In genomic region chr2:86787701-86788100, GRCh38 we compare ENCODE assay signal across 12 cellular contexts. TPM values are rescaled to one million over a fixed set of nuclear protein-coding genes. Genes with fewer than 3 reads are reported as not detected.
DNase-seq lines count a peak whose midpoint lies in the region; ATAC-seq lines count a peak whose summit lies in the region.
"Had no signal": no experiment of that assay in that cellular context is flagged by ENCODE, and none has a peak within 500 bp of the region (broad histone marks: within the 10 kb centered on the region; RNA-seq: fewer than 3 reads in every experiment).

No MANE protein-coding gene starts in this region.

- peaks cover 0 to 4% (median 0%) of the 10 kb centered on the region in 5 donors for H3K9me3 Mint-ChIP-seq in CD8-positive, alpha-beta memory T cell
- no peaks in the 10 kb centered on the region for H3K9me3 Mint-ChIP-seq in activated naive CD8-positive, alpha-beta T cell treated with anti-CD3 and anti-CD28 coated beads, Interleukin-2, amount 50 U/mL, for 24 hours
- H3K9me3 Mint-ChIP-seq in naive B cell, result no peaks in the 10 kb centered on the region
- H3K9me3 Mint-ChIP-seq: T-helper 1 cell treated with Interleukin-12 subunit alpha and Interleukin-12 subunit beta and Interleukin-4 antibody, amounts not matched to agents 30 μg/mL and 1 μg/mL, for 36 hours had no signal

- DNase-seq in CD8-positive, alpha-beta memory T cell, result peak in 4 of 5 donors; percentile 33 to 79 (median 68)
- DNase-seq in NCI-H1092 treated with DMSO at 0.1 percent for 48 hours (lab: John Stamatoyannopoulos, UW) (peak; percentile 15), naive B cell (no peak), HuH-7.5 (ENCODE audit: low spot score) (no peak), NCI-H1417 (lab: John Stamatoyannopoulos, UW) (no peak)
- no peak for DNase-seq in activated naive CD8-positive, alpha-beta T cell treated with anti-CD3 and anti-CD28 coated beads, Interleukin-2, amount 50 U/mL, for 24 hours
- DNase-seq: CD4-positive, CD25-positive, alpha-beta regulatory T cell; NK-92 treated with Interleukin-12 subunit alpha and Interleukin-12 subunit beta, amount 100 ng/mL, for 24 hours had no signal

- peak overlapping the region; percentile 71 for H3K4me3 ChIP-seq in CD8-positive, alpha-beta memory T cell (ENCODE audit: low read length)

- ATAC-seq in activated naive CD8-positive, alpha-beta T cell treated with anti-CD3 and anti-CD28 coated beads, Interleukin-2, amount 50 U/mL, for 24 hours, result no peak
- ATAC-seq in naive B cell (ENCODE audit: low read depth in 2 of 2), result no peak
- ATAC-seq in HG02642 (IDR thresholded peaks at IDR 0.05; ENCODE audit: poor library complexity, unreplicated experiment), result no peak
- ATAC-seq in HG02610 (IDR thresholded peaks at IDR 0.05; ENCODE audit: unreplicated experiment), result no peak

- peaks cover 0 to 14% of the 10 kb centered on the region in 2 donors for H3K27me3 Mint-ChIP-seq in CD8-positive, alpha-beta memory T cell
- peaks cover 8% of the 10 kb centered on the region for H3K27me3 Mint-ChIP-seq in activated naive CD8-positive, alpha-beta T cell treated with anti-CD3 and anti-CD28 coated beads, Interleukin-2, amount 50 U/mL, for 24 hours
- peaks cover 26 to 43% (median 37%) of the 10 kb centered on the region in 3 donors for H3K27me3 Mint-ChIP-seq in naive B cell

- H3K27ac Mint-ChIP-seq in CD8-positive, alpha-beta memory T cell, result peak overlapping the region; percentile 94 to 100 (median 100)
- peak overlapping the region; percentile 98 for H3K27ac Mint-ChIP-seq in activated naive CD8-positive, alpha-beta T cell treated with anti-CD3 and anti-CD28 coated beads, Interleukin-2, amount 50 U/mL, for 24 hours
- H3K27ac Mint-ChIP-seq in naive B cell, result no peak overlapping the region
- H3K27ac Mint-ChIP-seq: T-helper 1 cell treated with Interleukin-12 subunit alpha and Interleukin-12 subunit beta and Interleukin-4 antibody, amounts not matched to agents 30 μg/mL and 1 μg/mL, for 36 hours had no signal

- H3K4me3 Mint-ChIP-seq in CD8-positive, alpha-beta memory T cell, result peak overlapping the region; percentile 94 to 98 (median 95)
- H3K4me3 Mint-ChIP-seq in activated naive CD8-positive, alpha-beta T cell treated with anti-CD3 and anti-CD28 coated beads, Interleukin-2, amount 50 U/mL, for 24 hours, result peak overlapping the region; percentile 93
- peak overlapping the region in 5 of 8 donors; percentile 12 to 86 (median 54) for H3K4me3 Mint-ChIP-seq in naive B cell
- H3K4me3 Mint-ChIP-seq: T-helper 1 cell treated with Interleukin-12 subunit alpha and Interleukin-12 subunit beta and Interleukin-4 antibody, amounts not matched to agents 30 μg/mL and 1 μg/mL, for 36 hours had no signal

- H3K4me1 ChIP-seq in CD8-positive, alpha-beta memory T cell (ENCODE audit: insufficient read depth, low read length), result peaks cover 63% of the 10 kb centered on the region

- H3K36me3 ChIP-seq in CD8-positive, alpha-beta memory T cell (ENCODE audit: insufficient read depth, low read length), result peaks cover 13% of the 10 kb centered on the region

- H3K27ac ChIP-seq in CD8-positive, alpha-beta memory T cell (ENCODE audit: low read depth, low read length), result peak overlapping the region; percentile 95

- no peaks in the 10 kb centered on the region for H3K9me3 ChIP-seq in CD8-positive, alpha-beta memory T cell (ENCODE audit: low read length)

- POLR2A ChIA-PET in CD8-positive, alpha-beta memory T cell (lab: Charles Lee), result interaction anchor here (0.9 to 2.6 kb wide), 3 partner anchors 17 to 38 kb away, joined by 7 to 13 read pairs (median 8); no protein-coding TSS in a partner anchor

- H3K36me3 Mint-ChIP-seq in CD8-positive, alpha-beta memory T cell, result peaks cover 23 to 76% (median 29%) of the 10 kb centered on the region in 3 donors
- peaks cover 47% of the 10 kb centered on the region for H3K36me3 Mint-ChIP-seq in activated naive CD8-positive, alpha-beta T cell treated with anti-CD3 and anti-CD28 coated beads, Interleukin-2, amount 50 U/mL, for 24 hours (ENCODE audit: low read depth)
- H3K36me3 Mint-ChIP-seq in naive B cell, result no peaks in the 10 kb centered on the region
- H3K36me3 Mint-ChIP-seq: CD4-positive, CD25-positive, alpha-beta regulatory T cell had no signal

- CTCF ChIA-PET in CD8-positive, alpha-beta memory T cell (lab: Charles Lee), result interaction anchor here (2.6 to 11.1 kb wide), 3 partner anchors 20 to 38 kb away, joined by 10 to 132 read pairs (median 20); no protein-coding TSS in a partner anchor

- no peaks in the 10 kb centered on the region for H3K27me3 ChIP-seq in CD8-positive, alpha-beta memory T cell (ENCODE audit: insufficient read depth, low read length, poor library complexity, severe bottlenecking)

- peaks cover 73 to 80% (median 77%) of the 10 kb centered on the region in 3 donors for H3K4me1 Mint-ChIP-seq in CD8-positive, alpha-beta memory T cell
- H3K4me1 Mint-ChIP-seq in activated naive CD8-positive, alpha-beta T cell treated with anti-CD3 and anti-CD28 coated beads, Interleukin-2, amount 50 U/mL, for 24 hours, result peaks cover 78% of the 10 kb centered on the region
- peaks cover 25 to 50% (median 34%) of the 10 kb centered on the region in 3 donors for H3K4me1 Mint-ChIP-seq in naive B cell

RNA-seq across cellular contexts. Expression of gene CD8A, which starts 3.0 kb away (rescaled TPM):
- total RNA-seq in CD8-positive, alpha-beta memory T cell, result 100 to 1,000 TPM; 359 to 363 TPM
- 924 TPM for polyA plus RNA-seq in CD8-positive, alpha-beta memory T cell
- polyA plus RNA-seq in naive B cell (ENCODE audit: low read depth in 6 of 6), result 1 to 10 TPM in 2 of 6 donors, under 1 TPM in 2, not detected in 2; 0.59 to 1.9 (median 1.0) TPM
- total RNA-seq: CD4-positive, CD25-positive, alpha-beta regulatory T cell; skeletal muscle tissue had no signal

Comparison
In these comparisons a context has a peak if more than half of its experiments do, and no peak if none do; other contexts are left out.
1. DNase-seq: peak in CD8-positive, alpha-beta memory T cell (4 of 5) and NCI-H1092 treated with DMSO at 0.1 percent for 48 hours (single experiment); none in activated naive CD8-positive, alpha-beta T cell treated with anti-CD3 and anti-CD28 coated beads, Interleukin-2, amount 50 U/mL, for 24 hours (single experiment), naive B cell (single experiment), HuH-7.5 (single experiment) and NCI-H1417 (0 of 3).
2. H3K27ac Mint-ChIP-seq: peak in CD8-positive, alpha-beta memory T cell (8 of 8) and activated naive CD8-positive, alpha-beta T cell treated with anti-CD3 and anti-CD28 coated beads, Interleukin-2, amount 50 U/mL, for 24 hours (single experiment); none in naive B cell (0 of 6).
3. RNA of gene CD8A, which starts 3.0 kb away (polyA plus RNA-seq): 924 TPM in CD8-positive, alpha-beta memory T cell (single experiment); 0.59 to 1.9 TPM in naive B cell; every median in the first group is over 100 times any median in the second.
4. Peak in every context shown above with its lines, with median percentiles within 50 percentile points of each other: H3K4me3 Mint-ChIP-seq.